Comparison of ENCODE assay signal across 1 cellular context in the genomic region with DNA sequence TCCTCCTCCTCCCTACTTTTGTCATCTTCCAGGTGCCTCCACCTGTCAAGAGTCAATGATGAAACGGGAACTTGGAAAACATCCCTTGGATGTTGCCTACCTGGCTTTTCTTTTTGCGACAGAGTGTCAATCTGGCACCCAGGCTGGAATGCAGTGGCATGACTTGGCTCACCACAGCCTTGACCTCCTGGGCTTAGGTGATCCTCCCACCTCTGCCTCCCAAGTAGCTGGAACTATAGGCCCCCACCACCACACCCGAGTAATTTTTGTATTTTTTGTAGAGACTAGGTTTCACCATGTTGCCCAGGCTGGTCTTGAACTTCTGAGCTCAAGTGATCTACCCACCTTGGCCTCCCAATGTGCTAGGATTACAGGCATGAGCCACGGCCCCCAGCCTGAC.
TF ChIP-seq lines count a peak whose summit lies in the region.

No MANE protein-coding gene starts in this region.

TF ChIP-seq in GM12878, 131 proteins besides CTCF, POLR2A, EP300 and RAD21:
- TF ChIP-seq, protein P1, sequence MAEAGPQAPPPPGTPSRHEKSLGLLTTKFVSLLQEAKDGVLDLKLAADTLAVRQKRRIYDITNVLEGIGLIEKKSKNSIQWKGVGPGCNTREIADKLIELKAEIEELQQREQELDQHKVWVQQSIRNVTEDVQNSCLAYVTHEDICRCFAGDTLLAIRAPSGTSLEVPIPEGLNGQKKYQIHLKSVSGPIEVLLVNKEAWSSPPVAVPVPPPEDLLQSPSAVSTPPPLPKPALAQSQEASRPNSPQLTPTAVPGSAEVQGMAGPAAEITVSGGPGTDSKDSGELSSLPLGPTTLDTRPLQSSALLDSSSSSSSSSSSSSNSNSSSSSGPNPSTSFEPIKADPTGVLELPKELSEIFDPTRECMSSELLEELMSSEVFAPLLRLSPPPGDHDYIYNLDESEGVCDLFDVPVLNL (IDR thresholded peaks at IDR 0.05; ENCODE audit: low read depth, low read length) = no peak
- TF ChIP-seq, protein P2, sequence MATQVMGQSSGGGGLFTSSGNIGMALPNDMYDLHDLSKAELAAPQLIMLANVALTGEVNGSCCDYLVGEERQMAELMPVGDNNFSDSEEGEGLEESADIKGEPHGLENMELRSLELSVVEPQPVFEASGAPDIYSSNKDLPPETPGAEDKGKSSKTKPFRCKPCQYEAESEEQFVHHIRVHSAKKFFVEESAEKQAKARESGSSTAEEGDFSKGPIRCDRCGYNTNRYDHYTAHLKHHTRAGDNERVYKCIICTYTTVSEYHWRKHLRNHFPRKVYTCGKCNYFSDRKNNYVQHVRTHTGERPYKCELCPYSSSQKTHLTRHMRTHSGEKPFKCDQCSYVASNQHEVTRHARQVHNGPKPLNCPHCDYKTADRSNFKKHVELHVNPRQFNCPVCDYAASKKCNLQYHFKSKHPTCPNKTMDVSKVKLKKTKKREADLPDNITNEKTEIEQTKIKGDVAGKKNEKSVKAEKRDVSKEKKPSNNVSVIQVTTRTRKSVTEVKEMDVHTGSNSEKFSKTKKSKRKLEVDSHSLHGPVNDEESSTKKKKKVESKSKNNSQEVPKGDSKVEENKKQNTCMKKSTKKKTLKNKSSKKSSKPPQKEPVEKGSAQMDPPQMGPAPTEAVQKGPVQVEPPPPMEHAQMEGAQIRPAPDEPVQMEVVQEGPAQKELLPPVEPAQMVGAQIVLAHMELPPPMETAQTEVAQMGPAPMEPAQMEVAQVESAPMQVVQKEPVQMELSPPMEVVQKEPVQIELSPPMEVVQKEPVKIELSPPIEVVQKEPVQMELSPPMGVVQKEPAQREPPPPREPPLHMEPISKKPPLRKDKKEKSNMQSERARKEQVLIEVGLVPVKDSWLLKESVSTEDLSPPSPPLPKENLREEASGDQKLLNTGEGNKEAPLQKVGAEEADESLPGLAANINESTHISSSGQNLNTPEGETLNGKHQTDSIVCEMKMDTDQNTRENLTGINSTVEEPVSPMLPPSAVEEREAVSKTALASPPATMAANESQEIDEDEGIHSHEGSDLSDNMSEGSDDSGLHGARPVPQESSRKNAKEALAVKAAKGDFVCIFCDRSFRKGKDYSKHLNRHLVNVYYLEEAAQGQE (IDR thresholded peaks at IDR 0.05; ENCODE audit: low read depth, low read length) = no peak
- no peak for TF ChIP-seq NR2F1 (conservative IDR thresholded peaks at IDR 0.05)
- 0 out of 2 replicates have a peak, but pooled peaks have one; percentile 20 for TF ChIP-seq POLR2AphosphoS5 (IDR thresholded peaks at IDR 0.05; ENCODE audit: low read length)
- TF ChIP-seq, protein P3, sequence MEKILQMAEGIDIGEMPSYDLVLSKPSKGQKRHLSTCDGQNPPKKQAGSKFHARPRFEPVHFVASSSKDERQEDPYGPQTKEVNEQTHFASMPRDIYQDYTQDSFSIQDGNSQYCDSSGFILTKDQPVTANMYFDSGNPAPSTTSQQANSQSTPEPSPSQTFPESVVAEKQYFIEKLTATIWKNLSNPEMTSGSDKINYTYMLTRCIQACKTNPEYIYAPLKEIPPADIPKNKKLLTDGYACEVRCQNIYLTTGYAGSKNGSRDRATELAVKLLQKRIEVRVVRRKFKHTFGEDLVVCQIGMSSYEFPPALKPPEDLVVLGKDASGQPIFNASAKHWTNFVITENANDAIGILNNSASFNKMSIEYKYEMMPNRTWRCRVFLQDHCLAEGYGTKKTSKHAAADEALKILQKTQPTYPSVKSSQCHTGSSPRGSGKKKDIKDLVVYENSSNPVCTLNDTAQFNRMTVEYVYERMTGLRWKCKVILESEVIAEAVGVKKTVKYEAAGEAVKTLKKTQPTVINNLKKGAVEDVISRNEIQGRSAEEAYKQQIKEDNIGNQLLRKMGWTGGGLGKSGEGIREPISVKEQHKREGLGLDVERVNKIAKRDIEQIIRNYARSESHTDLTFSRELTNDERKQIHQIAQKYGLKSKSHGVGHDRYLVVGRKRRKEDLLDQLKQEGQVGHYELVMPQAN (conservative IDR thresholded peaks at IDR 0.05) = no peak
